In genomic region chr3:185282696-185283373, GRCh38 we compare ENCODE assay signal across 8 cellular contexts. TPM values are rescaled to one million over a fixed set of nuclear protein-coding genes. Genes with fewer than 3 reads are reported as not detected.
A peak's percentile ranks its signal among the peaks of the same experiment; 100 is the strongest.
DNase-seq lines count a peak whose midpoint lies in the region; ATAC-seq and TF ChIP-seq lines count a peak whose summit lies in the region.

No MANE protein-coding gene starts in this region.

- no peaks in the 10 kb centered on the region for H4K20me1 ChIP-seq in GM23338 (replicated peaks; ENCODE audit: insufficient read depth)

- TF ChIP-seq CTCF in GM23338 (conservative IDR thresholded peaks at IDR 0.05; ENCODE audit: low read depth in 2 of 2) (no peak), foreskin fibroblast (IDR thresholded peaks at IDR 0.05; ENCODE audit: low read depth, low read length) (no peak), nephron progenitor cell (IDR thresholded peaks at IDR 0.05) (no peak)

- peak; percentile 99 for ATAC-seq in GM23338
- ATAC-seq in stimulated activated naive CD8-positive, alpha-beta T cell treated with anti-CD3 and anti-CD28 coated beads, Interleukin-15, Interleukin-2, amounts not matched to agents 100 U/mL and 50 U/mL, for 24 hours: peak; percentile 99

- H3K4me1 Mint-ChIP-seq in GM23338 (peaks cover 7% of the 10 kb centered on the region), nephron progenitor cell (peaks cover 34% of the 10 kb centered on the region)

- H3K4me2 ChIP-seq in GM23338: peak overlapping the region; percentile 84

- peak overlapping the region; percentile 65 for H3K4me3 ChIP-seq in GM23338
- peak overlapping the region; percentile 73 for H3K4me3 ChIP-seq in MG63
- peak overlapping the region; percentile 68 to 90 for H3K4me3 ChIP-seq in foreskin fibroblast (ENCODE audit: low read depth in 1 of 2, low read length in 2 of 2)

- H3K27me3 ChIP-seq in GM23338 (ENCODE audit: insufficient read depth) (no peaks in the 10 kb centered on the region), MG63 (no peaks in the 10 kb centered on the region)

- H3K9me3 ChIP-seq in MG63: no peaks in the 10 kb centered on the region

- H3K9me2 ChIP-seq in GM23338 (ENCODE audit: insufficient read depth): no peaks in the 10 kb centered on the region

- no peaks in the 10 kb centered on the region; the same call in 2 of the 3 replicates for H3K9me3 Mint-ChIP-seq in GM23338
- peaks cover 45% of the 10 kb centered on the region for H3K9me3 Mint-ChIP-seq in nephron progenitor cell

- peak overlapping the region; percentile 86; the same call in 1 of the 2 replicates for H3K27ac ChIP-seq in GM23338 (ENCODE audit: low read depth)

- peaks cover 11% of the 10 kb centered on the region; the same call in 1 of the 2 replicates for H3K79me2 ChIP-seq in GM23338 (replicated peaks; ENCODE audit: insufficient read depth)

- H3K27ac Mint-ChIP-seq in GM23338 (peak overlapping the region; percentile 95), nephron progenitor cell (peak overlapping the region; percentile 98)

- no peaks in the 10 kb centered on the region for H3F3A ChIP-seq in GM23338 (replicated peaks; ENCODE audit: low read depth)

- DNase-seq in Daoy (ENCODE audit: low read depth) (peak; percentile 98), GM23338 (ENCODE audit: low spot score) (peak; percentile 100), MG63 (peak; percentile 97), SHP77 (lab: John Stamatoyannopoulos, UW) (peak; percentile 83 to 89), foreskin fibroblast (peak; percentile 91 to 97), nephron progenitor cell (peak; percentile 93)
- peak; percentile 87 for DNase-seq in activated gamma-delta T cell treated with anti-CD3 and anti-CD28 coated beads, Interleukin-2, amount 50 U/mL, for 16 hours (ENCODE audit: low read depth)
- DNase-seq in stimulated activated naive CD8-positive, alpha-beta T cell treated with anti-CD3 and anti-CD28 coated beads, Interleukin-15, Interleukin-2, amounts not matched to agents 100 U/mL and 50 U/mL, for 24 hours: peak; percentile 96

- H3K36me3 ChIP-seq in GM23338 (ENCODE audit: insufficient read depth) (no peaks in the 10 kb centered on the region), MG63 (no peaks in the 10 kb centered on the region)

- H3K36me3 Mint-ChIP-seq in GM23338 (ENCODE audit: low read depth) (no peaks in the 10 kb centered on the region), nephron progenitor cell (ENCODE audit: low read depth) (peaks cover 31% of the 10 kb centered on the region)

- peak overlapping the region; percentile 58; the same call in 1 of the 2 replicates for H2AFZ ChIP-seq in GM23338

- H3K27me3 Mint-ChIP-seq in GM23338 (ENCODE audit: insufficient read depth, low read depth, poor library complexity) (peaks cover 5% of the 10 kb centered on the region), nephron progenitor cell (ENCODE audit: low read depth, poor library complexity) (peaks cover 37% of the 10 kb centered on the region)

- no peaks in the 10 kb centered on the region for H3K4me1 ChIP-seq in GM23338 (ENCODE audit: insufficient read depth)

- H3K4me3 Mint-ChIP-seq in GM23338: peak overlapping the region; percentile 97
- peak overlapping the region; percentile 97 for H3K4me3 Mint-ChIP-seq in nephron progenitor cell

TF ChIP-seq in GM23338, 12 proteins besides CTCF, POLR2A, EP300 and RAD21:
- TF ChIP-seq NANOG (IDR thresholded peaks at IDR 0.05; ENCODE audit: borderline replicate concordance) (no peak), REST (IDR thresholded peaks at IDR 0.05; ENCODE audit: unreplicated experiment) (no peak), CREB1 (CRISPR knock-in tag; IDR thresholded peaks at IDR 0.05; ENCODE audit: low read depth) (peak; percentile 99), ETS1 (IDR thresholded peaks at IDR 0.05) (peak; percentile 93), POLR2AphosphoS5 (IDR thresholded peaks at IDR 0.05; ENCODE audit: low read depth) (peak; percentile 94)
TF ChIP-seq in GM23338: peak in this region for 3.

RNA-seq across cellular contexts. Expression of gene EHHADH, which starts 29.0 kb away (rescaled TPM):
- total RNA-seq in Daoy (2014; rRNA removed; shearing (Covaris generic)): 7.4 and 8.6 TPM in 2 replicates
- total RNA-seq in GM23338 (2014; rRNA removed; shearing (Covaris generic)): 5.1 and 6.0 TPM in 2 replicates
- polyA plus RNA-seq in GM23338 (2016; fragmentation: Nextera tagmentation; extraction: Ambion mirVana): 1.7 and 2.5 TPM in 2 replicates
- total RNA-seq in MG63 (2014; rRNA removed; shearing (Covaris generic); ENCODE audit: low replicate concordance): 2.2 and 5.6 TPM in 2 replicates

Comparison
In these comparisons a context has a peak if more than half of its experiments do, and no peak if none do; other contexts are left out.
1. Peak in every context shown above with its lines: DNase-seq, ATAC-seq, H3K4me3 ChIP-seq and H3K27ac ChIP-seq.